1 cellular context compared by ENCODE assay signal in genomic region chr10:100020161-100020882, GRCh38.
TF ChIP-seq lines count a peak whose summit lies in the region.

No MANE protein-coding gene starts in this region.

TF ChIP-seq in HepG2, 621 proteins besides CTCF, POLR2A, EP300 and RAD21 (continued from another document and continues in another):
- TF ChIP-seq ZNF841 (CRISPR knock-in tag; IDR thresholded peaks at IDR 0.05; ENCODE audit: borderline replicate concordance), result no peak
- peak; percentile 37; the same call in 1 of the 2 replicates for TF ChIP-seq RARA (CRISPR knock-in tag; IDR thresholded peaks at IDR 0.05)
- TF ChIP-seq RERE (CRISPR knock-in tag; IDR thresholded peaks at IDR 0.05; ENCODE audit: low read depth), result peak; percentile 87; the same call in 1 of the 2 replicates
- no peak for TF ChIP-seq ZNF143 (CRISPR knock-in tag; IDR thresholded peaks at IDR 0.05)
- TF ChIP-seq TIGD3 (CRISPR knock-in tag; IDR thresholded peaks at IDR 0.05; ENCODE audit: borderline replicate concordance), result no peak
- peak; percentile 67 for TF ChIP-seq SAP130 (CRISPR knock-in tag; IDR thresholded peaks at IDR 0.05; ENCODE audit: low read depth)
- peak; percentile 17; the same call in 1 of the 2 replicates for TF ChIP-seq PRDM10 (CRISPR knock-in tag; IDR thresholded peaks at IDR 0.05; ENCODE audit: low read depth)
- TF ChIP-seq ZBTB38 (CRISPR knock-in tag; IDR thresholded peaks at IDR 0.05), result no peak
- TF ChIP-seq FOXA3 (CRISPR knock-in tag; IDR thresholded peaks at IDR 0.05), result peak; percentile 83
- TF ChIP-seq PITX1 (CRISPR knock-in tag; IDR thresholded peaks at IDR 0.05), result peak; percentile 86
- no peak for TF ChIP-seq MYPOP (CRISPR knock-in tag; IDR thresholded peaks at IDR 0.05)
- TF ChIP-seq HDAC2 (CRISPR knock-in tag; IDR thresholded peaks at IDR 0.05), result peak; percentile 65
- no peak for TF ChIP-seq NR2F6 (IDR thresholded peaks at IDR 0.05)
- peak; percentile 46; the same call in 1 of the 2 replicates for TF ChIP-seq NR2F6 (CRISPR knock-in tag; IDR thresholded peaks at IDR 0.05)
- TF ChIP-seq ZNF713 (CRISPR knock-in tag; IDR thresholded peaks at IDR 0.05), result 0 out of 2 replicates have a peak, but pooled peaks have one; percentile 27
- TF ChIP-seq ARID5B (CRISPR knock-in tag; IDR thresholded peaks at IDR 0.05), result peak; percentile 82
- TF ChIP-seq ZNF263 (CRISPR knock-in tag; IDR thresholded peaks at IDR 0.05), result peak; percentile 96
- TF ChIP-seq HIC2 (CRISPR knock-in tag; IDR thresholded peaks at IDR 0.05; ENCODE audit: low read depth), result 0 out of 2 replicates have a peak, but pooled peaks have one; percentile 18
- no peak for TF ChIP-seq ZBTB4 (CRISPR knock-in tag; IDR thresholded peaks at IDR 0.05; ENCODE audit: borderline replicate concordance)
- no peak for TF ChIP-seq ATF5 (CRISPR knock-in tag; IDR thresholded peaks at IDR 0.05; ENCODE audit: low read depth)
- TF ChIP-seq ZNF792 (CRISPR knock-in tag; IDR thresholded peaks at IDR 0.05), result peak; percentile 48; the same call in 1 of the 2 replicates
- no peak for TF ChIP-seq ZNF569 (CRISPR knock-in tag; IDR thresholded peaks at IDR 0.05; ENCODE audit: borderline replicate concordance)
- TF ChIP-seq ZNF574 (CRISPR knock-in tag; IDR thresholded peaks at IDR 0.05), result no peak
- no peak for TF ChIP-seq GTF3A (CRISPR knock-in tag; conservative IDR thresholded peaks at IDR 0.05)
- peak; percentile 39; the same call in 1 of the 2 replicates for TF ChIP-seq KAT8 (CRISPR knock-in tag; IDR thresholded peaks at IDR 0.05)
